ENCODE assay signal across 22 cellular contexts in genomic region chr7:7698930-7699329, GRCh38. TPM values are rescaled to one million over a fixed set of nuclear protein-coding genes. Genes with fewer than 3 reads are reported as not detected.
A peak's percentile ranks its signal among the peaks of the same experiment; 100 is the strongest.
DNase-seq lines count a peak whose midpoint lies in the region; ATAC-seq and TF ChIP-seq lines count a peak whose summit lies in the region.
"Had no signal": no experiment of that assay in that cellular context is flagged by ENCODE, and none has a peak within 500 bp of the region (broad histone marks: within the 10 kb centered on the region; RNA-seq: fewer than 3 reads in every experiment).

No MANE protein-coding gene starts in this region.

- DNase-seq in DMS 273 (lab: John Stamatoyannopoulos, UW; ENCODE audit: unreplicated experiment) (peak; percentile 31), DMS 273 treated with DMSO at 0.1 percent for 48 hours (lab: John Stamatoyannopoulos, UW) (no peak), heart right ventricle (no peak), tibial artery (no peak), T-helper 2 cell (no peak), breast epithelium (ENCODE audit: low spot score in 2 of 2) (no peak)
- DNase-seq: ACHN; C1 segment of cervical spinal cord; CD8-positive, alpha-beta T cell; EL; GF-D8; GM23248; KG1; NCI-H1694 treated with DMSO at 0.1 percent for 48 hours; NCI-H2081 treated with DMSO at 0.1 percent for 48 hours; NCI-H2171 treated with DMSO at 0.1 percent for 48 hours; NCI-H524 treated with DMSO at 0.1 percent for 48 hours; NCI-H82; OCI-M1 had no signal

- peak overlapping the region; percentile 46 for H3K4me2 ChIP-seq in parathyroid adenoma (ENCODE audit: low read length)

- TF ChIP-seq POLR2A in breast epithelium (IDR thresholded peaks at IDR 0.05): no peak

- intact Hi-C loops in heart right ventricle (cut with DNase I) (loop anchor here in 1 of 10 donors (10.0 kb wide), 1 partner anchor 266 kb away; the partner anchor contains the start of gene GLCCI1), tibial artery (cut with DNase I; ENCODE audit: low total_unique reads) (no loop called here), breast epithelium (cut with DNase I; ENCODE audit: low total_unique reads) (no loop called here)

- H3K4me1 ChIP-seq in heart right ventricle: peaks cover 9 to 94% (median 57%) of the 10 kb centered on the region in 9 donors
- H3K4me1 ChIP-seq in parathyroid adenoma: peaks cover 22% of the 10 kb centered on the region
- H3K4me1 ChIP-seq in tibial artery: peaks cover 0 to 68% (median 33%) of the 10 kb centered on the region in 4 donors
- H3K4me1 ChIP-seq in breast epithelium: peaks cover 0 to 4% of the 10 kb centered on the region in 2 donors

- H3K27ac ChIP-seq in heart right ventricle (peak overlapping the region in 9 of 10 donors; percentile 2 to 78 (median 59)), parathyroid adenoma (no peak overlapping the region), tibial artery (peak overlapping the region; percentile 26 to 69), breast epithelium (no peak overlapping the region)
- H3K27ac ChIP-seq: 22Rv1, GM23248 had no signal

- H3K36me3 ChIP-seq in heart right ventricle: no peaks in the 10 kb centered on the region
- no peaks in the 10 kb centered on the region for H3K36me3 ChIP-seq in parathyroid adenoma (ENCODE audit: control insufficient read depth, insufficient read depth, low read length)
- H3K36me3 ChIP-seq in tibial artery: no peaks in the 10 kb centered on the region
- H3K36me3 ChIP-seq in breast epithelium: no peaks in the 10 kb centered on the region

- WGBS in heart right ventricle, 2 donors: 19 to 38% methylated on average over 2 of the region's 2 CpGs

- peaks cover 0 to 7% (median 0%) of the 10 kb centered on the region in 11 donors for H3K9me3 ChIP-seq in heart right ventricle
- H3K9me3 ChIP-seq in parathyroid adenoma (ENCODE audit: control insufficient read depth, low read length): no peaks in the 10 kb centered on the region
- no peaks in the 10 kb centered on the region for H3K9me3 ChIP-seq in tibial artery
- H3K9me3 ChIP-seq in breast epithelium: no peaks in the 10 kb centered on the region

- H3K27me3 ChIP-seq in heart right ventricle: no peaks in the 10 kb centered on the region
- H3K27me3 ChIP-seq in parathyroid adenoma (ENCODE audit: control insufficient read depth, insufficient read depth, low read length): no peaks in the 10 kb centered on the region
- H3K27me3 ChIP-seq in tibial artery: no peaks in the 10 kb centered on the region
- H3K27me3 ChIP-seq in breast epithelium: no peaks in the 10 kb centered on the region

- H3K4me3 ChIP-seq in heart right ventricle: peak overlapping the region in 2 of 10 donors; percentile 18 to 32
- no peak overlapping the region for H3K4me3 ChIP-seq in parathyroid adenoma (ENCODE audit: low read depth, low read length)
- H3K4me3 ChIP-seq in tibial artery: no peak overlapping the region
- H3K4me3 ChIP-seq in breast epithelium: no peak overlapping the region
- H3K4me3 ChIP-seq: GM23248 had no signal

- H3K9ac ChIP-seq in parathyroid adenoma: no peak overlapping the region
- H3K9ac ChIP-seq: GM23248 had no signal

- H3K79me2 ChIP-seq in parathyroid adenoma: peaks cover 18% of the 10 kb centered on the region

- no peak for TF ChIP-seq CTCF in heart right ventricle (IDR thresholded peaks at IDR 0.05)
- TF ChIP-seq CTCF in parathyroid adenoma (IDR thresholded peaks at IDR 0.05): no peak
- TF ChIP-seq CTCF in tibial artery (IDR thresholded peaks at IDR 0.05): no peak
- no peak for TF ChIP-seq CTCF in breast epithelium (IDR thresholded peaks at IDR 0.05)

- no peak overlapping the region for H2AFZ ChIP-seq in parathyroid adenoma
- H2AFZ ChIP-seq: GM23248 had no signal

- ATAC-seq in heart right ventricle (peak in 3 of 8 donors; percentile 36 to 43 (median 38)), GM21423 (IDR thresholded peaks at IDR 0.05; ENCODE audit: unreplicated experiment) (no peak)
- ATAC-seq: CD8-positive, alpha-beta T cell had no signal

RNA-seq across cellular contexts. Expression of gene RPA3, which starts 19.5 kb away (rescaled TPM):
- 10 to 100 TPM; 17.4 to 25.9 (median 22.9) TPM for total RNA-seq in heart right ventricle
- 10 to 100 TPM; 15.9 to 20.6 TPM for polyA plus RNA-seq in heart right ventricle
- 10 to 100 TPM; 18.7 to 24.6 (median 22.3) TPM for total RNA-seq in breast epithelium

RNA-seq across cellular contexts. Expression of gene UMAD1, which starts 58.4 kb away (rescaled TPM):
- total RNA-seq in heart right ventricle (10 to 100 TPM; 13.4 to 24.7 (median 18.0) TPM), breast epithelium (10 to 100 TPM; 13.6 to 25.6 (median 17.7) TPM)
- 1 to 10 TPM; 3.5 to 7.9 TPM for polyA plus RNA-seq in heart right ventricle

Comparison
In these comparisons a context has a peak if more than half of its experiments do, and no peak if none do; other contexts are left out.
1. H3K27ac ChIP-seq: peak in heart right ventricle (9 of 10) and tibial artery (2 of 2); none in parathyroid adenoma (single experiment) and breast epithelium (0 of 2).